Comparison of ENCODE assay signal across 8 cellular contexts in the genomic region with DNA sequence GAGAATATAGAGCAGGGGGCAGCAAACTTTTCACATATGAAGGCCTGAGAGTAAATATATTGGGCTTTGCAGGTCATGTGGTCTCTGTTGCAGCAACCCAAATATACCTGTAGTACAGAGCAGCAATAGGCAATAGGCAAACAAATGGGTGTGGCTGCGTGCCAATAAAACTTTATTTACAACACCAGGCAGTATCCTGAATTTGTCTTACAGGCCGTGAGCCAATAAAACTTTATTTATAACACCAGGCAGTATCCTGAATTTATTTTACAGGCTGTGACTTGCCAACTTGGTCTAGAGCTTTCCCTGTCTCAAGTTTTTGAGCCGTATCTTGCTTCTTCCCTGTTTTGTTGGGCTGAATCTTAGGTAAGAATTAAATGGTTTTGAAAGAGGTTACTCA.
"Had no signal": no experiment of that assay in that cellular context is flagged by ENCODE, and none has a peak within 500 bp of the region (broad histone marks: within the 10 kb centered on the region; RNA-seq: fewer than 3 reads in every experiment).

No MANE protein-coding gene starts in this region.

- H3K4me1 Mint-ChIP-seq: IgD-negative memory B cell had no signal

- H3K27me3 Mint-ChIP-seq: IgD-negative memory B cell had no signal

- ATAC-seq: HCT116 had no signal

- H3K27ac Mint-ChIP-seq: HFFc6, IgD-negative memory B cell had no signal

- H3K4me3 ChIP-seq: GM23248, HAP-1 had no signal

- H3K36me3 ChIP-seq: HAP-1 had no signal

- H3K4me3 Mint-ChIP-seq: HFFc6, IgD-negative memory B cell had no signal

- DNase-seq: GM23248, GOT3, H7, HFFc6, KG1 had no signal

- H3K27ac ChIP-seq: GM23248 had no signal

- H3K9me3 Mint-ChIP-seq: HFFc6, IgD-negative memory B cell had no signal

- H3K9ac ChIP-seq: GM23248 had no signal

- H3K4me1 ChIP-seq: HAP-1 had no signal

- H3K9me3 ChIP-seq: HAP-1 had no signal

- H2AFZ ChIP-seq: GM23248 had no signal
